In the genomic region with DNA sequence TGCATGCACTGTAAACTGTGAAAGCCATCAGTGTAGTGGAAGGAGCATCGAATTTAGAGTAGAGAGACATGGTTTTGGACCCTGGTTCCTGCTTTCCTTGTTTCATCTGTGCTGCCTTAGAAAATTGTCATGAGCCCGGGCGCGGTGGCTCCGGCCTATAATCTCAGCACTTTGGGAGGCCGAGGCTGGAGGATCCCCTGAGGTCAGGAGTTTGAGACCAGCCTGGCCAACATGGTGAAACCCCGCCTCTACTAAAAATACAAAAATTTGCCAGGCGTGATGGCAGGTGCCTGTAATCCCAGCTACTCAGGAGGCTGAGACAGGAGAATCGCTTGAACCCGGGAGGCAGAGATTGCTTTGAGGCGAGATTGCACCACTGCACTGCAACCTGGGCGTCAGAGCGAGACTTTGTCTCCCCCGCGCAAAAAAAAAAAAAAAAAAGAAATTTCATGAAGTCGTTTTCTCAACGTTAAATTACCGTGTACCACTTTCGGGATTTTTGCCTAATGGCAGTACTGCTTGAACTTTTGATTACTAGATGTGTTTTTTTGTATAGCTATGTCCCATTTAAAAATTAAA, we compare ENCODE assay signal across 8 cellular contexts. TPM values are rescaled to one million over a fixed set of nuclear protein-coding genes. Genes with fewer than 3 reads are reported as not detected.
DNase-seq lines count a peak whose midpoint lies in the region; ATAC-seq and TF ChIP-seq lines count a peak whose summit lies in the region.

No MANE protein-coding gene starts in this region.

- no peak for TF ChIP-seq POLR2A in testis (IDR thresholded peaks at IDR 0.05)

- no peak for DNase-seq in activated CD4-positive, alpha-beta T cell treated with anti-CD3 and anti-CD28 coated beads, Interleukin-2, amount 10 ng/mL, durations not matched to agents 7 days and 5 days
- no peak for DNase-seq in activated CD4-positive, alpha-beta T cell treated with anti-CD3 and anti-CD28 coated beads for 1 hour
- DNase-seq in left lung (no peak), testis (no peak), COLO668 (lab: John Stamatoyannopoulos, UW; ENCODE audit: unreplicated experiment) (no peak)

- H3K4me3 Mint-ChIP-seq in activated CD4-positive, alpha-beta T cell treated with anti-CD3 and anti-CD28 coated beads, Interleukin-2, amount 10 ng/mL, durations not matched to agents 7 days and 5 days = peak overlapping the region; percentile 89

- CTCF ChIA-PET in activated CD4-positive, alpha-beta T cell treated with anti-CD3 and anti-CD28 coated beads, Interleukin-2, amount 10 ng/mL, durations not matched to agents 7 days and 5 days (lab: Charles Lee) = interaction anchor here (0.6 to 1.2 kb wide), 3 partner anchors 8 to 628 kb away, joined by 3 to 4 read pairs (median 3); no protein-coding TSS in a partner anchor

- no peak for ATAC-seq in left lung
- ATAC-seq in GM19463 (IDR thresholded peaks at IDR 0.05; ENCODE audit: unreplicated experiment) = no peak
- ATAC-seq in HG02678 (IDR thresholded peaks at IDR 0.05; ENCODE audit: unreplicated experiment) = no peak

- peaks cover 17% of the 10 kb centered on the region for H3K4me1 Mint-ChIP-seq in activated CD4-positive, alpha-beta T cell treated with anti-CD3 and anti-CD28 coated beads, Interleukin-2, amount 10 ng/mL, durations not matched to agents 7 days and 5 days

- intact Hi-C loops in left lung (cut with DNase I) = no loop called here
- intact Hi-C loops in testis (cut with DNase I; ENCODE audit: low total_unique reads) = no loop called here

- peak overlapping the region; percentile 100 for H3K27ac Mint-ChIP-seq in activated CD4-positive, alpha-beta T cell treated with anti-CD3 and anti-CD28 coated beads, Interleukin-2, amount 10 ng/mL, durations not matched to agents 7 days and 5 days

- H3K27ac ChIP-seq in adipose tissue (ENCODE audit: low read depth, low read length) (peak overlapping the region; percentile 83), left lung (peak overlapping the region; percentile 98 to 99), testis (peak overlapping the region; percentile 99 to 100)

- TF ChIP-seq CTCF in left lung (IDR thresholded peaks at IDR 0.05) = no peak
- no peak for TF ChIP-seq CTCF in testis (IDR thresholded peaks at IDR 0.05)

- 29 to 33% (median 32%) methylated on average over 19 of the region's 19 CpGs for WGBS in adipose tissue, 3 donors
- 24 to 26% methylated on average over 19 of the region's 19 CpGs for WGBS in testis, 2 donors

- POLR2A ChIA-PET in activated CD4-positive, alpha-beta T cell treated with anti-CD3 and anti-CD28 coated beads, Interleukin-2, amount 10 ng/mL, durations not matched to agents 7 days and 5 days (lab: Charles Lee) = no interaction called here

- peaks cover 0 to 25% of the 10 kb centered on the region in 2 donors for H3K4me1 ChIP-seq in left lung
- H3K4me1 ChIP-seq in testis = peaks cover 11% of the 10 kb centered on the region

- peaks cover 0 to 6% of the 10 kb centered on the region in 2 donors for H3K36me3 ChIP-seq in left lung
- H3K36me3 ChIP-seq in testis (ENCODE audit: low read depth, missing control alignments) = no peaks in the 10 kb centered on the region

- H3K27me3 ChIP-seq in left lung = no peaks in the 10 kb centered on the region
- H3K27me3 ChIP-seq in testis = no peaks in the 10 kb centered on the region

- H3K36me3 Mint-ChIP-seq in activated CD4-positive, alpha-beta T cell treated with anti-CD3 and anti-CD28 coated beads, Interleukin-2, amount 10 ng/mL, durations not matched to agents 7 days and 5 days (ENCODE audit: low read depth) = no peaks in the 10 kb centered on the region

- H3K4me3 ChIP-seq in left lung (peak overlapping the region; percentile 68 to 69), testis (peak overlapping the region; percentile 87 to 91)

- no peaks in the 10 kb centered on the region for H3K9me3 ChIP-seq in left lung
- no peaks in the 10 kb centered on the region for H3K9me3 ChIP-seq in testis

- H3K9me3 Mint-ChIP-seq in activated CD4-positive, alpha-beta T cell treated with anti-CD3 and anti-CD28 coated beads, Interleukin-2, amount 10 ng/mL, durations not matched to agents 7 days and 5 days = no peaks in the 10 kb centered on the region

- H3K27me3 Mint-ChIP-seq in activated CD4-positive, alpha-beta T cell treated with anti-CD3 and anti-CD28 coated beads, Interleukin-2, amount 10 ng/mL, durations not matched to agents 7 days and 5 days = no peaks in the 10 kb centered on the region

RNA-seq across cellular contexts. Expression of a gene that starts 0.9 kb away (rescaled TPM):
- 10 to 100 TPM; 11.6 to 15.3 TPM for total RNA-seq in activated CD4-positive, alpha-beta T cell treated with anti-CD3 and anti-CD28 coated beads, Interleukin-2, amount 10 ng/mL, durations not matched to agents 7 days and 5 days
- polyA plus RNA-seq in adipose tissue = 10 to 100 TPM in 2 of 3 donors, 1 to 10 TPM in 1; 8.5 to 14.7 (median 10.2) TPM
- 10 to 100 TPM; 15.1 to 16.4 TPM for total RNA-seq in left lung
- 10 to 100 TPM; 42.0 to 53.6 TPM for total RNA-seq in testis
- 58.4 TPM for polyA plus RNA-seq in testis (ENCODE audit: insufficient read depth, low read depth, low replicate concordance)

RNA-seq across cellular contexts. Expression of a gene that starts 45.4 kb away (rescaled TPM):
- total RNA-seq in activated CD4-positive, alpha-beta T cell treated with anti-CD3 and anti-CD28 coated beads, Interleukin-2, amount 10 ng/mL, durations not matched to agents 7 days and 5 days = 1 to 10 TPM; 2.1 to 2.3 TPM
- polyA plus RNA-seq in adipose tissue (10 to 100 TPM in 2 of 3 donors, 1 to 10 TPM in 1; 7.7 to 29.1 (median 25.4) TPM), testis (ENCODE audit: insufficient read depth, low read depth, low replicate concordance) (8.5 TPM)
- total RNA-seq in left lung (10 to 100 TPM; 67.6 to 82.7 TPM), testis (10 to 100 TPM; 15.7 to 24.6 TPM)

Comparison
In these comparisons a context has a peak if more than half of its experiments do, and no peak if none do; other contexts are left out.
1. RNA of a gene that starts 45.4 kb away (total RNA-seq): 67.6 to 82.7 TPM in left lung and 15.7 to 24.6 TPM in testis; 2.1 to 2.3 TPM in activated CD4-positive, alpha-beta T cell treated with anti-CD3 and anti-CD28 coated beads, Interleukin-2, amount 10 ng/mL, durations not matched to agents 7 days and 5 days; every median in the first group is over 4 times any median in the second.
2. Peak in every context shown above with its lines, with median percentiles within 50 percentile points of each other: H3K27ac ChIP-seq.